ENCODE assay signal across 1 cellular context in the genomic region with DNA sequence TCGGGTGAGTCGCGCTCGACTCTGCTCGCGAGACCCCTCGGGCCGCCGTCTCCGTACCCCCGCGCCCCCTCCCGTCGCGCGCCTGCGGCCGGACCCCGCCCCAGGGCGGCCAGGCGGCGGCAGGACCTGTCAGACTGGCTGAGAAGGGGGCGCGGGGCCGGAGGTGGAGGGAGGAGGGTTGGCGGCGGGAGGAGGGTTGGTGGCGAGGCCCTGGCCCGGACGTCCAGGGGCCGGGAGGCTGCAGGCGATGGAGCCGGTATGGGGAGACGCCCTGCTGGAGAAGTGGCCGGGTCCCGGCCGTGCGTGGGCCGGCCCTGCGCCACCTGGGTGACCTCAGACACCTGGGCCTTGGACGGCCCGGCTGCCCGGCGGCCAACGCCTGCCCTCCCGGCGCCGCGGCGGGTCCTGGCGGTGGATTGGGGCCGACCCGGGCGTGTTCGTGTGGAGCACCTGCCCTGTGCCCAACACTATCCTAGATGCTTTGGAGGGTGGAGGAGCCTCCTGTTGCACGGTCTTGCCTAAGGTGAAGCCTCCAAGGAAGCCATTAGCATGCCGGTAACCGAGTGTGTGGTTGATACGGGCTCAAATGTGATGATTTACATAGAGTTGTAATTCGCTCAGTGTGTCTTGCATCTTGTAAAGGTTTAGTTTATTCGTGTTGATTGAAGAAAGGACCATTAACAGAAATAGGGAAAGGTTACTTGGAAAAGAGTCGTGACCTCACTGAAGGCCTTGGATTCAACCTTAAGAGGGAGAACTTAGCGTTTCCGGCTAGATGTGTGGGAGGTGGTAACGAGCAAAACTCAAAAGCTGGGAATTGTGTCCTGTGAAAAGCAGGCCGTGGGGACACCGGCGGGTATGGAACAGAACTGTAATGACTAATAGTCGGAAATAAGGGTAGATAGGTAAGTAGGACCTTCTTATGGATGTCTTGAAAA.
TF ChIP-seq lines count a peak whose summit lies in the region.

No MANE protein-coding gene starts in this region.

TF ChIP-seq in K562, 482 proteins besides CTCF, POLR2A, EP300 and RAD21 (continued from another document):
- no peak for TF ChIP-seq TFAM (CRISPR knock-in tag; conservative IDR thresholded peaks at IDR 0.05)
- no peak for TF ChIP-seq ZNF121 (CRISPR knock-in tag; conservative IDR thresholded peaks at IDR 0.05)
- TF ChIP-seq HIVEP1 (CRISPR knock-in tag; IDR thresholded peaks at IDR 0.05): no peak
- TF ChIP-seq ZNF165 (CRISPR knock-in tag; IDR thresholded peaks at IDR 0.05; ENCODE audit: borderline replicate concordance): 0 out of 2 replicates have a peak, but pooled peaks have one; percentile 11
- TF ChIP-seq ZNF232 (CRISPR knock-in tag; IDR thresholded peaks at IDR 0.05): peak; percentile 39; the same call in 1 of the 2 replicates
- TF ChIP-seq ZNF175 (CRISPR knock-in tag; IDR thresholded peaks at IDR 0.05; ENCODE audit: low read depth): peak; percentile 27
- TF ChIP-seq U2AF1 (optimal IDR thresholded peaks at IDR 0.05; ENCODE audit: low read depth, low read length): peak; percentile 59
- TF ChIP-seq CTBP1 (IDR thresholded peaks at IDR 0.05; ENCODE audit: borderline replicate concordance): no peak
- TF ChIP-seq, protein P1, sequence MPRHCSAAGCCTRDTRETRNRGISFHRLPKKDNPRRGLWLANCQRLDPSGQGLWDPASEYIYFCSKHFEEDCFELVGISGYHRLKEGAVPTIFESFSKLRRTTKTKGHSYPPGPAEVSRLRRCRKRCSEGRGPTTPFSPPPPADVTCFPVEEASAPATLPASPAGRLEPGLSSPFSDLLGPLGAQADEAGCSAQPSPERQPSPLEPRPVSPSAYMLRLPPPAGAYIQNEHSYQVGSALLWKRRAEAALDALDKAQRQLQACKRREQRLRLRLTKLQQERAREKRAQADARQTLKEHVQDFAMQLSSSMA (CRISPR knock-in tag; IDR thresholded peaks at IDR 0.05): no peak
- no peak for TF ChIP-seq FOXM1 (IDR thresholded peaks at IDR 0.05; ENCODE audit: low read depth)
- TF ChIP-seq FOXM1 (CRISPR knock-in tag; IDR thresholded peaks at IDR 0.05; ENCODE audit: low read depth): 0 out of 2 replicates have a peak, but pooled peaks have one; percentile 75
- no peak for TF ChIP-seq FOXA1 (IDR thresholded peaks at IDR 0.05; ENCODE audit: borderline replicate concordance)
- no peak for TF ChIP-seq LARP7 (IDR thresholded peaks at IDR 0.05)
- TF ChIP-seq DPF2 (IDR thresholded peaks at IDR 0.05): peak; percentile 25; the same call in 1 of the 2 replicates
- TF ChIP-seq KAT7 (CRISPR knock-in tag; IDR thresholded peaks at IDR 0.05; ENCODE audit: borderline replicate concordance): peak; percentile 46; the same call in 1 of the 2 replicates
- TF ChIP-seq ZNF436 (CRISPR knock-in tag; IDR thresholded peaks at IDR 0.05): no peak
- 0 out of 2 replicates have a peak, but pooled peaks have one; percentile 71 for TF ChIP-seq RBM14 (IDR thresholded peaks at IDR 0.05; ENCODE audit: borderline replicate concordance, insufficient read depth, low read depth, low read length)
- TF ChIP-seq, protein P2, sequence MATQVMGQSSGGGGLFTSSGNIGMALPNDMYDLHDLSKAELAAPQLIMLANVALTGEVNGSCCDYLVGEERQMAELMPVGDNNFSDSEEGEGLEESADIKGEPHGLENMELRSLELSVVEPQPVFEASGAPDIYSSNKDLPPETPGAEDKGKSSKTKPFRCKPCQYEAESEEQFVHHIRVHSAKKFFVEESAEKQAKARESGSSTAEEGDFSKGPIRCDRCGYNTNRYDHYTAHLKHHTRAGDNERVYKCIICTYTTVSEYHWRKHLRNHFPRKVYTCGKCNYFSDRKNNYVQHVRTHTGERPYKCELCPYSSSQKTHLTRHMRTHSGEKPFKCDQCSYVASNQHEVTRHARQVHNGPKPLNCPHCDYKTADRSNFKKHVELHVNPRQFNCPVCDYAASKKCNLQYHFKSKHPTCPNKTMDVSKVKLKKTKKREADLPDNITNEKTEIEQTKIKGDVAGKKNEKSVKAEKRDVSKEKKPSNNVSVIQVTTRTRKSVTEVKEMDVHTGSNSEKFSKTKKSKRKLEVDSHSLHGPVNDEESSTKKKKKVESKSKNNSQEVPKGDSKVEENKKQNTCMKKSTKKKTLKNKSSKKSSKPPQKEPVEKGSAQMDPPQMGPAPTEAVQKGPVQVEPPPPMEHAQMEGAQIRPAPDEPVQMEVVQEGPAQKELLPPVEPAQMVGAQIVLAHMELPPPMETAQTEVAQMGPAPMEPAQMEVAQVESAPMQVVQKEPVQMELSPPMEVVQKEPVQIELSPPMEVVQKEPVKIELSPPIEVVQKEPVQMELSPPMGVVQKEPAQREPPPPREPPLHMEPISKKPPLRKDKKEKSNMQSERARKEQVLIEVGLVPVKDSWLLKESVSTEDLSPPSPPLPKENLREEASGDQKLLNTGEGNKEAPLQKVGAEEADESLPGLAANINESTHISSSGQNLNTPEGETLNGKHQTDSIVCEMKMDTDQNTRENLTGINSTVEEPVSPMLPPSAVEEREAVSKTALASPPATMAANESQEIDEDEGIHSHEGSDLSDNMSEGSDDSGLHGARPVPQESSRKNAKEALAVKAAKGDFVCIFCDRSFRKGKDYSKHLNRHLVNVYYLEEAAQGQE (CRISPR knock-in tag; IDR thresholded peaks at IDR 0.05; ENCODE audit: low read depth): no peak
- peak; percentile 78 for TF ChIP-seq CHD2 (IDR thresholded peaks at IDR 0.05; ENCODE audit: low read depth, low read length)
- TF ChIP-seq CREBBP (IDR thresholded peaks at IDR 0.05; ENCODE audit: low read depth, low read length): no peak
- TF ChIP-seq TBP (optimal IDR thresholded peaks at IDR 0.05; ENCODE audit: low read depth, low read length): peak; percentile 29
- no peak for TF ChIP-seq CSDE1 (IDR thresholded peaks at IDR 0.05)
- 0 out of 2 replicates have a peak, but pooled peaks have one; percentile 24 for TF ChIP-seq LEF1 (IDR thresholded peaks at IDR 0.05)
- peak in 2 of 3 experiments; percentile 8 to 46 for TF ChIP-seq YY1 (IDR thresholded peaks at IDR 0.05; ENCODE audit: borderline replicate concordance in 1 of 3, control insufficient read depth in 1 of 3, extremely low read depth in 1 of 3, insufficient read depth in 3 of 3, insufficient read length in 1 of 3, insufficient replicate concordance in 2 of 3, low read depth in 1 of 3, low read length in 2 of 3)
- TF ChIP-seq, protein P3, sequence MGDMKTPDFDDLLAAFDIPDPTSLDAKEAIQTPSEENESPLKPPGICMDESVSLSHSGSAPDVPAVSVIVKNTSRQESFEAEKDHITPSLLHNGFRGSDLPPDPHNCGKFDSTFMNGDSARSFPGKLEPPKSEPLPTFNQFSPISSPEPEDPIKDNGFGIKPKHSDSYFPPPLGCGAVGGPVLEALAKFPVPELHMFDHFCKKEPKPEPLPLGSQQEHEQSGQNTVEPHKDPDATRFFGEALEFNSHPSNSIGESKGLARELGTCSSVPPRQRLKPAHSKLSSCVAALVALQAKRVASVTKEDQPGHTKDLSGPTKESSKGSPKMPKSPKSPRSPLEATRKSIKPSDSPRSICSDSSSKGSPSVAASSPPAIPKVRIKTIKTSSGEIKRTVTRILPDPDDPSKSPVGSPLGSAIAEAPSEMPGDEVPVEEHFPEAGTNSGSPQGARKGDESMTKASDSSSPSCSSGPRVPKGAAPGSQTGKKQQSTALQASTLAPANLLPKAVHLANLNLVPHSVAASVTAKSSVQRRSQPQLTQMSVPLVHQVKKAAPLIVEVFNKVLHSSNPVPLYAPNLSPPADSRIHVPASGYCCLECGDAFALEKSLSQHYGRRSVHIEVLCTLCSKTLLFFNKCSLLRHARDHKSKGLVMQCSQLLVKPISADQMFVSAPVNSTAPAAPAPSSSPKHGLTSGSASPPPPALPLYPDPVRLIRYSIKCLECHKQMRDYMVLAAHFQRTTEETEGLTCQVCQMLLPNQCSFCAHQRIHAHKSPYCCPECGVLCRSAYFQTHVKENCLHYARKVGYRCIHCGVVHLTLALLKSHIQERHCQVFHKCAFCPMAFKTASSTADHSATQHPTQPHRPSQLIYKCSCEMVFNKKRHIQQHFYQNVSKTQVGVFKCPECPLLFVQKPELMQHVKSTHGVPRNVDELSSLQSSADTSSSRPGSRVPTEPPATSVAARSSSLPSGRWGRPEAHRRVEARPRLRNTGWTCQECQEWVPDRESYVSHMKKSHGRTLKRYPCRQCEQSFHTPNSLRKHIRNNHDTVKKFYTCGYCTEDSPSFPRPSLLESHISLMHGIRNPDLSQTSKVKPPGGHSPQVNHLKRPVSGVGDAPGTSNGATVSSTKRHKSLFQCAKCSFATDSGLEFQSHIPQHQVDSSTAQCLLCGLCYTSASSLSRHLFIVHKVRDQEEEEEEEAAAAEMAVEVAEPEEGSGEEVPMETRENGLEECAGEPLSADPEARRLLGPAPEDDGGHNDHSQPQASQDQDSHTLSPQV (IDR thresholded peaks at IDR 0.05): no peak
- no peak for TF ChIP-seq PHB (CRISPR knock-in tag; IDR thresholded peaks at IDR 0.05)
- TF ChIP-seq, protein P4, sequence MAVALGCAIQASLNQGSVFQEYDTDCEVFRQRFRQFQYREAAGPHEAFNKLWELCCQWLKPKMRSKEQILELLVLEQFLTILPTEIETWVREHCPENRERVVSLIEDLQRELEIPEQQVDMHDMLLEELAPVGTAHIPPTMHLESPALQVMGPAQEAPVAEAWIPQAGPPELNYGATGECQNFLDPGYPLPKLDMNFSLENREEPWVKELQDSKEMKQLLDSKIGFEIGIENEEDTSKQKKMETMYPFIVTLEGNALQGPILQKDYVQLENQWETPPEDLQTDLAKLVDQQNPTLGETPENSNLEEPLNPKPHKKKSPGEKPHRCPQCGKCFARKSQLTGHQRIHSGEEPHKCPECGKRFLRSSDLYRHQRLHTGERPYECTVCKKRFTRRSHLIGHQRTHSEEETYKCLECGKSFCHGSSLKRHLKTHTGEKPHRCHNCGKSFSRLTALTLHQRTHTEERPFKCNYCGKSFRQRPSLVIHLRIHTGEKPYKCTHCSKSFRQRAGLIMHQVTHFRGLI (CRISPR knock-in tag; IDR thresholded peaks at IDR 0.05): no peak
- TF ChIP-seq NR1H2 (CRISPR knock-in tag; IDR thresholded peaks at IDR 0.05): no peak
- TF ChIP-seq RBFOX2 (IDR thresholded peaks at IDR 0.05; ENCODE audit: low read depth, low read length): peak; percentile 88
- TF ChIP-seq, protein P5, sequence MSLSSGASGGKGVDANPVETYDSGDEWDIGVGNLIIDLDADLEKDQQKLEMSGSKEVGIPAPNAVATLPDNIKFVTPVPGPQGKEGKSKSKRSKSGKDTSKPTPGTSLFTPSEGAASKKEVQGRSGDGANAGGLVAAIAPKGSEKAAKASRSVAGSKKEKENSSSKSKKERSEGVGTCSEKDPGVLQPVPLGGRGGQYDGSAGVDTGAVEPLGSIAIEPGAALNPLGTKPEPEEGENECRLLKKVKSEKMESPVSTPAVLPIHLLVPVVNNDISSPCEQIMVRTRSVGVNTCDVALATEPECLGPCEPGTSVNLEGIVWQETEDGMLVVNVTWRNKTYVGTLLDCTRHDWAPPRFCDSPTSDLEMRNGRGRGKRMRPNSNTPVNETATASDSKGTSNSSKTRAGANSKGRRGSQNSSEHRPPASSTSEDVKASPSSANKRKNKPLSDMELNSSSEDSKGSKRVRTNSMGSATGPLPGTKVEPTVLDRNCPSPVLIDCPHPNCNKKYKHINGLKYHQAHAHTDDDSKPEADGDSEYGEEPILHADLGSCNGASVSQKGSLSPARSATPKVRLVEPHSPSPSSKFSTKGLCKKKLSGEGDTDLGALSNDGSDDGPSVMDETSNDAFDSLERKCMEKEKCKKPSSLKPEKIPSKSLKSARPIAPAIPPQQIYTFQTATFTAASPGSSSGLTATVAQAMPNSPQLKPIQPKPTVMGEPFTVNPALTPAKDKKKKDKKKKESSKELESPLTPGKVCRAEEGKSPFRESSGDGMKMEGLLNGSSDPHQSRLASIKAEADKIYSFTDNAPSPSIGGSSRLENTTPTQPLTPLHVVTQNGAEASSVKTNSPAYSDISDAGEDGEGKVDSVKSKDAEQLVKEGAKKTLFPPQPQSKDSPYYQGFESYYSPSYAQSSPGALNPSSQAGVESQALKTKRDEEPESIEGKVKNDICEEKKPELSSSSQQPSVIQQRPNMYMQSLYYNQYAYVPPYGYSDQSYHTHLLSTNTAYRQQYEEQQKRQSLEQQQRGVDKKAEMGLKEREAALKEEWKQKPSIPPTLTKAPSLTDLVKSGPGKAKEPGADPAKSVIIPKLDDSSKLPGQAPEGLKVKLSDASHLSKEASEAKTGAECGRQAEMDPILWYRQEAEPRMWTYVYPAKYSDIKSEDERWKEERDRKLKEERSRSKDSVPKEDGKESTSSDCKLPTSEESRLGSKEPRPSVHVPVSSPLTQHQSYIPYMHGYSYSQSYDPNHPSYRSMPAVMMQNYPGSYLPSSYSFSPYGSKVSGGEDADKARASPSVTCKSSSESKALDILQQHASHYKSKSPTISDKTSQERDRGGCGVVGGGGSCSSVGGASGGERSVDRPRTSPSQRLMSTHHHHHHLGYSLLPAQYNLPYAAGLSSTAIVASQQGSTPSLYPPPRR (CRISPR knock-in tag; IDR thresholded peaks at IDR 0.05; ENCODE audit: borderline replicate concordance): no peak
- no peak for TF ChIP-seq MAFK (IDR thresholded peaks at IDR 0.05; ENCODE audit: low read length)
- TF ChIP-seq SMAD1 (IDR thresholded peaks at IDR 0.05; ENCODE audit: low read depth, low read length, partially characterized antibody): peak; percentile 21
- no peak for TF ChIP-seq RBM17 (IDR thresholded peaks at IDR 0.05; ENCODE audit: borderline replicate concordance, low read depth, low read length)
- TF ChIP-seq, protein P6, sequence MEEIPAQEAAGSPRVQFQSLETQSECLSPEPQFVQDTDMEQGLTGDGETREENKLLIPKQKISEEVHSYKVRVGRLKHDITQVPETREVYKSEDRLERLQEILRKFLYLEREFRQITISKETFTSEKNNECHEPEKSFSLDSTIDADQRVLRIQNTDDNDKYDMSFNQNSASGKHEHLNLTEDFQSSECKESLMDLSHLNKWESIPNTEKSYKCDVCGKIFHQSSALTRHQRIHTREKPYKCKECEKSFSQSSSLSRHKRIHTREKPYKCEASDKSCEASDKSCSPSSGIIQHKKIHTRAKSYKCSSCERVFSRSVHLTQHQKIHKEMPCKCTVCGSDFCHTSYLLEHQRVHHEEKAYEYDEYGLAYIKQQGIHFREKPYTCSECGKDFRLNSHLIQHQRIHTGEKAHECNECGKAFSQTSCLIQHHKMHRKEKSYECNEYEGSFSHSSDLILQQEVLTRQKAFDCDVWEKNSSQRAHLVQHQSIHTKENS (CRISPR knock-in tag; IDR thresholded peaks at IDR 0.05): no peak
- no peak for TF ChIP-seq COPS2 (conservative IDR thresholded peaks at IDR 0.05)
